In the genomic region with DNA sequence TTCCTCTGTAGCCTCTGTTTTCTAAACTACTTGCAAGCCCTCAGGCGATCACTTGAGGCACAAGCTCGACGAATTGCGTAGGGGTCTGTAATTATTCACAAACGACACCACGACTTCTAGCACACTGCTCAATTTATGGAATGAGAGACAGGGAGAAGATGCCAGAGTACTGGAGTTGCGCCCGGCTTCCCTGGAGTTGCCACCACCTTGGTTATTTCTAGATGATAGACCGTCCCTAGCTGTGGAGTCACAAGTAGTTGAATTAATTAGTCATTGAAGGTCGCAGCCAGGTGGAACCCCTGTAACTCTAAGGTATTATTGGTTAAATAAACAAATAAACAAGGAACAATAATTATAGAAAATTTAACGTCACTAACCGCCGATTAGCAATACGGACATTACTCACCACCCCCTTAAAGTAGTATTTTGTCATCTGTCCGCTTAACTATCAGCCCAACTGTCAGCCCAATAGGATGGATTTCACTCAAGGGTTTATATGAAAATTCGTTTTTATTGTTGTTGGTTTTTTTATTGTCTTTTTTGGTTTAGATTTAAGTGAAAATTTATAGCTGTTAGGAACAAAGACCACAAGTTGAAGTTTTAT, we compare ENCODE assay signal across 8 cellular contexts. TPM values are rescaled to one million over a fixed set of nuclear protein-coding genes. Genes with fewer than 3 reads are reported as not detected.
DNase-seq lines count a peak whose midpoint lies in the region; ATAC-seq and TF ChIP-seq lines count a peak whose summit lies in the region.

No MANE protein-coding gene starts in this region.

- POLR2A ChIA-PET in activated CD4-positive, alpha-beta memory T cell treated with anti-CD3 and anti-CD28 coated beads, Interleukin-2, amount 10 ng/mL, durations not matched to agents 7 days and 5 days (lab: Charles Lee) = interaction anchor here (0.8 to 2.7 kb wide), 14 partner anchors 10 to 865 kb away, joined by 3 to 38 read pairs (median 5); partner anchors contain the start of genes CMC1 and SLC4A7

- H3K27ac ChIP-seq in right cardiac atrium (ENCODE audit: low read length) (peak overlapping the region; percentile 91), skin epidermis (peak overlapping the region; percentile 97 to 100 (median 99))

- H3K4me1 Mint-ChIP-seq in activated CD4-positive, alpha-beta memory T cell treated with anti-CD3 and anti-CD28 coated beads, Interleukin-2, amount 10 ng/mL, durations not matched to agents 7 days and 5 days = peaks cover 52% of the 10 kb centered on the region

- no peaks in the 10 kb centered on the region for H3K27me3 ChIP-seq in right cardiac atrium (ENCODE audit: control insufficient read depth, insufficient read depth)

- peaks cover 48% of the 10 kb centered on the region for H3K36me3 Mint-ChIP-seq in activated CD4-positive, alpha-beta memory T cell treated with anti-CD3 and anti-CD28 coated beads, Interleukin-2, amount 10 ng/mL, durations not matched to agents 7 days and 5 days (ENCODE audit: low read depth)

- ATAC-seq in right cardiac atrium = peak in 1 of 2 donors; percentile 10
- no peak for ATAC-seq in GM18505 (IDR thresholded peaks at IDR 0.05; ENCODE audit: unreplicated experiment)

- no peak for TF ChIP-seq POLR2A in GM18505 (IDR thresholded peaks at IDR 0.05; ENCODE audit: borderline replicate concordance, extremely low read depth, insufficient read depth, insufficient read length)

- no peaks in the 10 kb centered on the region for H3K9me3 ChIP-seq in right cardiac atrium (ENCODE audit: control insufficient read depth, low read length)

- peak overlapping the region; percentile 67 for H3K4me3 ChIP-seq in right cardiac atrium (ENCODE audit: low read length)
- peak overlapping the region; percentile 67 to 93 (median 75) for H3K4me3 ChIP-seq in skin epidermis

- no peaks in the 10 kb centered on the region for H3K4me1 ChIP-seq in right cardiac atrium (ENCODE audit: control insufficient read depth, insufficient read depth, low read length)

- WGBS in right cardiac atrium = 11% methylated on average over 16 of the region's 16 CpGs

- H3K27me3 Mint-ChIP-seq in activated CD4-positive, alpha-beta memory T cell treated with anti-CD3 and anti-CD28 coated beads, Interleukin-2, amount 10 ng/mL, durations not matched to agents 7 days and 5 days = no peaks in the 10 kb centered on the region

- H3K4me3 Mint-ChIP-seq in activated CD4-positive, alpha-beta memory T cell treated with anti-CD3 and anti-CD28 coated beads, Interleukin-2, amount 10 ng/mL, durations not matched to agents 7 days and 5 days = peak overlapping the region; percentile 89

- peaks cover 11% of the 10 kb centered on the region for H3K9me3 Mint-ChIP-seq in activated CD4-positive, alpha-beta memory T cell treated with anti-CD3 and anti-CD28 coated beads, Interleukin-2, amount 10 ng/mL, durations not matched to agents 7 days and 5 days

- CTCF ChIA-PET in activated CD4-positive, alpha-beta memory T cell treated with anti-CD3 and anti-CD28 coated beads, Interleukin-2, amount 10 ng/mL, durations not matched to agents 7 days and 5 days (lab: Charles Lee) = interaction anchor here (1.0 to 3.7 kb wide), 7 partner anchors 14 to 668 kb away, joined by 3 to 32 read pairs (median 7); partner anchors contain the start of gene EOMES

- intact Hi-C loops in right cardiac atrium (cut with DNase I) = no loop called here

- peak overlapping the region; percentile 92 for H3K27ac Mint-ChIP-seq in activated CD4-positive, alpha-beta memory T cell treated with anti-CD3 and anti-CD28 coated beads, Interleukin-2, amount 10 ng/mL, durations not matched to agents 7 days and 5 days

- DNase-seq in DMS79 treated with DMSO at 0.1 percent for 48 hours (lab: John Stamatoyannopoulos, UW) (peak; percentile 70), DMS79 (lab: John Stamatoyannopoulos, UW) (no peak), HPDE6-E6E7 (ENCODE audit: extremely low spot score) (peak; percentile 0), right cardiac atrium (no peak), H4 (ENCODE audit: low spot score) (no peak)
- DNase-seq in activated CD4-positive, alpha-beta memory T cell treated with anti-CD3 and anti-CD28 coated beads, Interleukin-2, amount 10 ng/mL, durations not matched to agents 7 days and 5 days = no peak

RNA-seq across cellular contexts. Expression of gene AZI2, which starts 0.9 kb away (rescaled TPM):
- 10 to 100 TPM; 75.5 to 80.1 TPM for total RNA-seq in activated CD4-positive, alpha-beta memory T cell treated with anti-CD3 and anti-CD28 coated beads, Interleukin-2, amount 10 ng/mL, durations not matched to agents 7 days and 5 days
- 10 to 100 TPM; 42.4 to 53.0 (median 44.5) TPM for total RNA-seq in right cardiac atrium
- 21.0 TPM for polyA plus RNA-seq in right cardiac atrium
- 37.2 and 43.5 TPM in 2 replicates for total RNA-seq in H4 (2014; rRNA removed; shearing (Covaris generic))

RNA-seq across cellular contexts. Expression of gene ZCWPW2, which starts 1.0 kb away (rescaled TPM):
- total RNA-seq in activated CD4-positive, alpha-beta memory T cell treated with anti-CD3 and anti-CD28 coated beads, Interleukin-2, amount 10 ng/mL, durations not matched to agents 7 days and 5 days = under 1 TPM; 0.25 to 0.48 TPM
- total RNA-seq in right cardiac atrium = 1 to 10 TPM; 2.9 to 4.0 (median 3.4) TPM
- polyA plus RNA-seq in right cardiac atrium = 2.4 TPM
- 0.37 and 0.45 TPM in 2 replicates for total RNA-seq in H4 (2014; rRNA removed; shearing (Covaris generic))

Comparison
In these comparisons a context has a peak if more than half of its experiments do, and no peak if none do; other contexts are left out.
1. DNase-seq: peak in DMS79 treated with DMSO at 0.1 percent for 48 hours (single experiment) and HPDE6-E6E7 (single experiment); none in DMS79 (single experiment), activated CD4-positive, alpha-beta memory T cell treated with anti-CD3 and anti-CD28 coated beads, Interleukin-2, amount 10 ng/mL, durations not matched to agents 7 days and 5 days (single experiment), right cardiac atrium (0 of 3) and H4 (single experiment).